8 cellular contexts compared by ENCODE assay signal in the genomic region with DNA sequence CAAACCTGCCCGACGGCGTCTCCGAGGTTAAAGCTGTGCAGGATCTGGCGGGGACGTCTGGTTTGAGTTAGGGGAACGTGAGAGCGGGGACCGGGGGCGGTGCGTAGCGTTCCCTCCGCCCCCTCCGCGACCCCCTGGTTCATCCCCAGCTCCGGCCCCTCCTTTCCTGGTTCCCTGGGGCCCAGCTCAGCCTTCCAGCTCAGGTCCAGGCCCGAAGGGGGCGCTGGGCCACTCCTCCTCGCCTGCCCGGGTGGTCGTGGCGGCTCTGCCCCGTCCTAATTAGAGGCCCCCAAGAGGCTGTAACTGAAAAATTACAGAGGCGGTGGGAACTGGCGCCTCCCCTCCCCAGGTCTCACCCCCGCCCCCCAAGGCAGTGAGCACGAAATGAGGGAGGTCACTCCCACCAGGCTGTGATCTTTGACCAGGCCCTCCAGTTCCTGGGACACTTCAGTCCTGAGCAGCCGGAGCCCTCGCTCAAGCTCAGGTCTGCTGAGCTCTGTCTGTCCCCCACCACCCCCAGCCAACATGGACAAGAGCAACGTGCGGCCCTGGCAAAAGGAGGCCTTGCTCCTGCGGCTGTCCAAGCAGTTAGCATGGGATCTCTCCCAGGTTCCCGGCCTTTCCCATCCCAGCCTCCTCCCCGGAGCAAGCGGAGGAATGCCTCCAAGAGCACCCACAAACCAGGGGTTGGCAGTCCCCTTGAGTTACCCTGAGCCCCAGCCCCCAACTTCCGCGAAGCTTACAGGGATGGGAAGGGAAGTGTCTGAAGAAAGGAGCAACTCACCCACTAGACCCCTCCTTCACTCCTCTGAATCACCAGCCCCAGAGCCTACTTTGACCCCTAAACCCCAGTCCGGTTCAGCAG. TPM values are rescaled to one million over a fixed set of nuclear protein-coding genes. Genes with fewer than 3 reads are reported as not detected.
DNase-seq lines count a peak whose midpoint lies in the region; ATAC-seq, FAIRE-seq and TF ChIP-seq lines count a peak whose summit lies in the region.

No MANE protein-coding gene starts in this region.

- peak overlapping the region; percentile 31 to 49 (median 40) for H3K4me3 ChIP-seq in skin epidermis

- no peak overlapping the region for H2BK20ac ChIP-seq in H9 (ENCODE audit: low read depth, low read length, poor library complexity, severe bottlenecking)

- FAIRE-seq in GM19239 (lab: Jason Lieb, UNC), result no peak

- peak; percentile 77 for DNase-seq in H9
- peak; percentile 65 for DNase-seq in activated CD8-positive, alpha-beta memory T cell treated with anti-CD3 and anti-CD28 coated beads, Interleukin-2, amount 50 U/mL, for 48 hours
- DNase-seq in hepatic stellate cell (ENCODE audit: low spot score), result peak; percentile 47
- no peak for DNase-seq in GM19239 (ENCODE audit: insufficient read length, low spot score)
- DNase-seq in effector CD4-positive, alpha-beta T cell, result no peak

- peaks cover 0 to 3% of the 10 kb centered on the region in 2 experiments; a peak in 2 of 5 replicates for H3K9me3 Mint-ChIP-seq in H9

- no peaks in the 10 kb centered on the region for H3K79me1 ChIP-seq in H9 (ENCODE audit: insufficient read depth, low read depth, low read length, poor library complexity, severe bottlenecking)

- peaks cover 12% of the 10 kb centered on the region for H3K23me2 ChIP-seq in H9 (ENCODE audit: insufficient read length, low read depth, low read length, poor library complexity, severe bottlenecking)

- no peak overlapping the region for H2AK5ac ChIP-seq in H9 (ENCODE audit: insufficient read length, low read length)

- no peak overlapping the region for H2BK15ac ChIP-seq in H9 (ENCODE audit: low read depth, low read length)

- peak; percentile 60 for TF ChIP-seq CTCF in H9 (conservative IDR thresholded peaks at IDR 0.05)

- peaks cover 2% of the 10 kb centered on the region; the same call in 1 of the 2 replicates for H3K4me1 ChIP-seq in H9 (ENCODE audit: insufficient read depth, low read length)

- no peak overlapping the region for H3K23ac ChIP-seq in H9 (ENCODE audit: insufficient read length, low read depth, low read length)

- H3T11ph ChIP-seq in H9 (ENCODE audit: low read length), result no peak overlapping the region

- H3K14ac ChIP-seq in H9 (ENCODE audit: insufficient read depth, low read length), result peak overlapping the region; percentile 82

- H2BK5ac ChIP-seq in H9 (ENCODE audit: insufficient read length, low read length), result no peak overlapping the region

- peak overlapping the region; percentile 87 to 97 (median 96) for H3K27ac Mint-ChIP-seq in H9

- H3K79me2 ChIP-seq in H9 (ENCODE audit: insufficient read depth, low read length), result no peaks in the 10 kb centered on the region

- ATAC-seq in GM21717 (IDR thresholded peaks at IDR 0.05; ENCODE audit: unreplicated experiment) (no peak), HG03342 (IDR thresholded peaks at IDR 0.05; ENCODE audit: unreplicated experiment) (no peak)

- H2BK12ac ChIP-seq in H9 (ENCODE audit: insufficient read length, low read depth, low read length), result no peak overlapping the region

- H3K4ac ChIP-seq in H9 (ENCODE audit: low read depth, low read length), result no peak overlapping the region

- no peak overlapping the region for H3K27ac ChIP-seq in H9 (ENCODE audit: insufficient read length, low read depth, low read length)
- H3K27ac ChIP-seq in skin epidermis, result peak overlapping the region in 20 of 21 experiments; percentile 61 to 87 (median 79)

- H3K9me3 ChIP-seq in H9 (ENCODE audit: control insufficient read depth, low read depth, low read length), result no peaks in the 10 kb centered on the region

- H3K4me2 ChIP-seq in H9 (ENCODE audit: insufficient read depth, insufficient read length, low read length), result peak overlapping the region; percentile 38

- H3K56ac ChIP-seq in H9 (ENCODE audit: insufficient read length, low read depth, low read length), result no peak overlapping the region

- no peak overlapping the region for H4K8ac ChIP-seq in H9 (replicated peaks; ENCODE audit: insufficient read length, low read depth, low read length)

- peaks cover 0 to under 1% (median under 1%) of the 10 kb centered on the region in 3 experiments; a peak in 3 of 7 replicates for H3K36me3 Mint-ChIP-seq in H9 (ENCODE audit: insufficient read depth in 1 of 3, low read depth in 3 of 3)

- H3K4me3 Mint-ChIP-seq in H9, result peak overlapping the region; percentile 67 to 86

- WGBS in H9 (ENCODE audit: extremely low coverage, insufficient read length, low lambda C conversion rate), result no CpG with 5 or more reads among the region's 38 CpGs

- H3K4me1 Mint-ChIP-seq in H9, result peaks cover 22 to 31% of the 10 kb centered on the region in 2 experiments

- no peak overlapping the region for H2BK120ac ChIP-seq in H9 (ENCODE audit: low read depth, low read length, poor library complexity, severe bottlenecking)

- no peak overlapping the region for H4K5ac ChIP-seq in H9 (ENCODE audit: insufficient read length, low read depth, low read length)

- no peaks in the 10 kb centered on the region for H4K20me1 ChIP-seq in H9 (ENCODE audit: control insufficient read depth, insufficient read depth, insufficient read length)

- H4K91ac ChIP-seq in H9 (ENCODE audit: insufficient read length, low read depth, low read length), result no peak overlapping the region

- H3K9ac ChIP-seq in H9 (ENCODE audit: extremely low read depth, insufficient read length, low read length), result no peak overlapping the region

- peak overlapping the region; percentile 64 for H3K18ac ChIP-seq in H9 (ENCODE audit: insufficient read length, low read depth, low read length)

- no peaks in the 10 kb centered on the region for H3K27me3 ChIP-seq in H9 (ENCODE audit: insufficient read depth, low read length)

- H3K27me3 Mint-ChIP-seq in H9 (ENCODE audit: low read depth), result peaks cover 17% of the 10 kb centered on the region

- no peak overlapping the region for H2AFZ ChIP-seq in H9 (ENCODE audit: low read length)

RNA-seq across cellular contexts. Expression of gene CD248, which starts 3.3 kb away (rescaled TPM):
- total RNA-seq in H9 (2021), result 1.3 and 1.5 TPM in 2 replicates

RNA-seq across cellular contexts. Expression of gene TMEM151A, which starts 21.9 kb away (rescaled TPM):
- 1.2 and 1.4 TPM in 2 replicates for total RNA-seq in H9 (2021)

RNA-seq across cellular contexts. Expression of gene RIN1, which starts 22.7 kb away (rescaled TPM):
- 5.4 and 5.5 TPM in 2 replicates for total RNA-seq in H9 (2021)

RNA-seq across cellular contexts. Expression of gene YIF1A, which starts 24.6 kb away (rescaled TPM):
- total RNA-seq in H9 (2021), result 64.3 and 71.6 TPM in 2 replicates

RNA-seq across cellular contexts. Expression of gene BRMS1, which starts 31.4 kb away (rescaled TPM):
- total RNA-seq in H9 (2021), result 50.1 and 50.5 TPM in 2 replicates

Comparison
In these comparisons a context has a peak if more than half of its experiments do, and no peak if none do; other contexts are left out.
1. DNase-seq: peak in H9 (single experiment), activated CD8-positive, alpha-beta memory T cell treated with anti-CD3 and anti-CD28 coated beads, Interleukin-2, amount 50 U/mL, for 48 hours (single experiment) and hepatic stellate cell (single experiment); none in GM19239 (single experiment) and effector CD4-positive, alpha-beta T cell (single experiment).